Comparison of ENCODE assay signal across 19 cellular contexts in genomic region chr9:23750808-23751207, GRCh38.
DNase-seq lines count a peak whose midpoint lies in the region; ATAC-seq and TF ChIP-seq lines count a peak whose summit lies in the region.
"Had no signal": no experiment of that assay in that cellular context is flagged by ENCODE, and none has a peak within 500 bp of the region (broad histone marks: within the 10 kb centered on the region; RNA-seq: fewer than 3 reads in every experiment).

No MANE protein-coding gene starts in this region.

- intact Hi-C loops in left colon (cut with DNase I, micrococcal nuclease): no loop called here

- H3K4me1 Mint-ChIP-seq in GM23338 (peaks cover 79% of the 10 kb centered on the region), endodermal cell (peaks cover 50% of the 10 kb centered on the region), HFFc6 (ENCODE audit: low read depth) (no peaks in the 10 kb centered on the region)
- H3K4me1 Mint-ChIP-seq: CD14-positive monocyte; CD8-positive, alpha-beta memory T cell had no signal

- 90 to 100% methylated on average over 2 of the region's 3 CpGs for whole genome bisulfite sequencing in endodermal cell (ENCODE audit: insufficient coverage in 1 of 2, insufficient read length in 1 of 2), 2 experiments

- no peak for ATAC-seq in GM23338
- ATAC-seq in left colon: peak; percentile 98
- ATAC-seq: HCT116 had no signal

- no peak for DNase-seq in GM23338 (ENCODE audit: low spot score)
- no peak for DNase-seq in endodermal cell
- no peak for DNase-seq in left colon
- DNase-seq in Ammon's horn (ENCODE audit: low spot score): no peak
- DNase-seq in cerebellar nuclear complex (lab: John Stamatoyannopoulos, UW): no peak
- DNase-seq in HFFc6: no peak
- DNase-seq: BE2C; Calu3; CD4-positive, alpha-beta T cell; CD8-positive, alpha-beta memory T cell; DMS53; DMS79 treated with DMSO at 0.1 percent for 48 hours; GF-D8; GM23248; H9 had no signal

- H3K4me2 ChIP-seq in GM23338: peak overlapping the region; percentile 22; the same call in 1 of the 2 replicates
- H3K4me2 ChIP-seq: BLaER1 treated with 17β-estradiol and CSF1 and Interleukin-3, amounts not matched to agents 10 nM and 100 nM had no signal

- H3K9me3 ChIP-seq in endodermal cell (ENCODE audit: control insufficient read depth, low read length): no peaks in the 10 kb centered on the region
- H3K9me3 ChIP-seq: BE2C; BLaER1 treated with 17β-estradiol and CSF1 and Interleukin-3, amounts not matched to agents 10 nM and 100 nM had no signal

- H4K20me1 ChIP-seq in GM23338 (replicated peaks; ENCODE audit: insufficient read depth): peaks cover 3% of the 10 kb centered on the region
- H4K20me1 ChIP-seq: BLaER1 treated with 17β-estradiol and CSF1 and Interleukin-3, amounts not matched to agents 10 nM and 100 nM had no signal

- peaks cover 6% of the 10 kb centered on the region for H3K9me2 ChIP-seq in GM23338 (ENCODE audit: insufficient read depth)

- no peak for TF ChIP-seq CTCF in GM23338 (conservative IDR thresholded peaks at IDR 0.05; ENCODE audit: low read depth in 2 of 2)
- no peak for TF ChIP-seq CTCF in endodermal cell (conservative IDR thresholded peaks at IDR 0.05)
- TF ChIP-seq CTCF in HFFc6 (IDR thresholded peaks at IDR 0.05): no peak

- H3K9ac ChIP-seq in endodermal cell (ENCODE audit: extremely low read depth, low read length, poor library complexity, severe bottlenecking): no peak overlapping the region
- H3K9ac ChIP-seq: BLaER1 treated with 17β-estradiol and CSF1 and Interleukin-3, amounts not matched to agents 10 nM and 100 nM; GM23248 had no signal

- no peak overlapping the region for H2AFZ ChIP-seq in GM23338
- H2AFZ ChIP-seq: GM23248 had no signal

- H3K4me3 Mint-ChIP-seq in GM23338 (no peak overlapping the region), endodermal cell (no peak overlapping the region), HFFc6 (no peak overlapping the region)
- H3K4me3 Mint-ChIP-seq: CD14-positive monocyte; CD4-positive, alpha-beta T cell; CD8-positive, alpha-beta memory T cell; H9 had no signal

- H3K36me3 ChIP-seq in GM23338 (ENCODE audit: insufficient read depth) (no peaks in the 10 kb centered on the region), endodermal cell (ENCODE audit: control insufficient read depth, insufficient read depth, low read length) (no peaks in the 10 kb centered on the region)
- H3K36me3 ChIP-seq: BE2C; BLaER1 treated with 17β-estradiol and CSF1 and Interleukin-3, amounts not matched to agents 10 nM and 100 nM had no signal

- no peak overlapping the region for H3K27ac Mint-ChIP-seq in GM23338
- no peak overlapping the region for H3K27ac Mint-ChIP-seq in endodermal cell
- H3K27ac Mint-ChIP-seq in HFFc6: no peak overlapping the region
- H3K27ac Mint-ChIP-seq: CD14-positive monocyte; CD4-positive, alpha-beta T cell; CD8-positive, alpha-beta memory T cell had no signal

- H3K4me3 ChIP-seq in GM23338 (no peak overlapping the region), endodermal cell (ENCODE audit: low read length) (peak overlapping the region; percentile 24)
- H3K4me3 ChIP-seq: BLaER1 treated with 17β-estradiol and CSF1 and Interleukin-3, amounts not matched to agents 10 nM and 100 nM; GM23248 had no signal

- H3K79me2 ChIP-seq in GM23338 (replicated peaks; ENCODE audit: insufficient read depth): peaks cover 100% of the 10 kb centered on the region

- H3K27me3 Mint-ChIP-seq in GM23338 (ENCODE audit: insufficient read depth, low read depth, poor library complexity) (no peaks in the 10 kb centered on the region), endodermal cell (ENCODE audit: insufficient read depth) (no peaks in the 10 kb centered on the region), HFFc6 (ENCODE audit: insufficient read depth) (no peaks in the 10 kb centered on the region)
- H3K27me3 Mint-ChIP-seq: CD4-positive, alpha-beta T cell; CD8-positive, alpha-beta memory T cell had no signal

- H3K27ac ChIP-seq in GM23338 (ENCODE audit: low read depth): no peak overlapping the region
- no peak overlapping the region for H3K27ac ChIP-seq in endodermal cell (ENCODE audit: low read depth, low read length)
- H3K27ac ChIP-seq: 22Rv1; BLaER1 treated with 17β-estradiol and CSF1 and Interleukin-3, amounts not matched to agents 10 nM and 100 nM; GM23248 had no signal

- no peaks in the 10 kb centered on the region for H3F3A ChIP-seq in GM23338 (replicated peaks; ENCODE audit: low read depth)

- H3K9me3 Mint-ChIP-seq in GM23338 (no peaks in the 10 kb centered on the region), endodermal cell (no peaks in the 10 kb centered on the region), HFFc6 (peaks cover 49% of the 10 kb centered on the region)
- H3K9me3 Mint-ChIP-seq: H9 had no signal

- H3K4me1 ChIP-seq in GM23338 (ENCODE audit: insufficient read depth): peaks cover 64% of the 10 kb centered on the region
- H3K4me1 ChIP-seq in endodermal cell (ENCODE audit: control insufficient read depth, insufficient read depth, low read length): peaks cover 16% of the 10 kb centered on the region
- H3K4me1 ChIP-seq: BE2C; BLaER1 treated with 17β-estradiol and CSF1 and Interleukin-3, amounts not matched to agents 10 nM and 100 nM had no signal

- H3K36me3 Mint-ChIP-seq in GM23338 (ENCODE audit: low read depth): peaks cover 6% of the 10 kb centered on the region; the same call in 1 of the 3 replicates
- H3K36me3 Mint-ChIP-seq in endodermal cell (ENCODE audit: low read depth): no peaks in the 10 kb centered on the region
- 0 out of 2 replicates have a peak, but pooled peaks cover 5% of the 10 kb centered on the region for H3K36me3 Mint-ChIP-seq in HFFc6 (ENCODE audit: low read depth)
- H3K36me3 Mint-ChIP-seq: CD14-positive monocyte; CD8-positive, alpha-beta memory T cell had no signal

- H3K27me3 ChIP-seq in GM23338 (ENCODE audit: insufficient read depth): no peaks in the 10 kb centered on the region
- no peaks in the 10 kb centered on the region for H3K27me3 ChIP-seq in endodermal cell (ENCODE audit: control insufficient read depth, insufficient read depth, low read length, poor library complexity, severe bottlenecking)
- H3K27me3 ChIP-seq: BE2C; BLaER1 treated with 17β-estradiol and CSF1 and Interleukin-3, amounts not matched to agents 10 nM and 100 nM had no signal

TF ChIP-seq in GM23338, 12 proteins besides CTCF, POLR2A, EP300 and RAD21 (continues in another document):
- TF ChIP-seq ZNF462 (CRISPR knock-in tag; IDR thresholded peaks at IDR 0.05) (no peak), CREB1 (CRISPR knock-in tag; IDR thresholded peaks at IDR 0.05; ENCODE audit: low read depth) (no peak)
